ENCODE assay signal across 8 cellular contexts in the genomic region with DNA sequence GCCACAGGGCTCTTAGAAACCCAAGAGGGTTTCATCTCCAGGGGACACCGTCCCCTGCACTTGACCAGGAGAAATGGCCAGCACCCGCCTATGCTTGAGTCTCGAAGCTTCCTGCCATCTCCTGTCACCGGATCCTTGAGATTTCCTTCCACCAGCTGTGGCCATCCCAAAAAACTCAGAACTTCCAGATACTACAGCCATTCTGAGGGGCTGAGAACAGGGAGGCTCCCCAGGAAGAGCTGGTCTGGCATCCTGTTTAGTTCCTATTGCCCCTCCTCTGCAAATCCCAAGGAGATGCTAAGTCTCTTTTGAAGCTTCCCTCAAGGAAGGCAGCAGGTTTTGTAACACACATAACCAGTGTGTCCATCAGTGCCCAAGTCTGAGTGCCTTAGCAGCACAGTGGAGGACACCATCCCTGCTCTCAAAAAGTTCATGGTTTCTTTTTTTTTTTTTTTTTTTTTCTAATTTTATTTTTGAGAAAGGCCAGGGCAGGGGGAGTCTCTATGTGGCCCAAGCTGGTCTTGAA. TPM values are rescaled to one million over a fixed set of nuclear protein-coding genes. Genes with fewer than 3 reads are reported as not detected.
DNase-seq lines count a peak whose midpoint lies in the region; ATAC-seq, FAIRE-seq and TF ChIP-seq lines count a peak whose summit lies in the region.

No MANE protein-coding gene starts in this region.

- peak overlapping the region; percentile 82 for H3K27ac ChIP-seq in keratinocyte (ENCODE audit: control insufficient read depth, insufficient read depth, low read length)
- H3K27ac ChIP-seq in substantia nigra (ENCODE audit: low read depth, low read length, poor library complexity, severe bottlenecking), result peak overlapping the region; percentile 90

- intact Hi-C loops in activated CD4-positive, alpha-beta T cell treated with anti-CD3 and anti-CD28 coated beads for 36 hours (cut with DNase I, micrococcal nuclease), result loop anchor here (5.0 to 10.0 kb wide), 4 partner anchors 410 to 1188 kb away; partner anchors contain the start of genes MFSD11 (in 1 of the 2), SRSF2 (in 1 of the 2) and WBP2 (in 1 of the 2)
- intact Hi-C loops in activated T-helper 2 cell treated with anti-CD3 and anti-CD28 coated beads, Interferon-gamma antibody, Interleukin-2, Interleukin-4, amounts not matched to agents 10 μg/mL and 5 μg/mL and 100 μg/mL, durations not matched to agents 14 hours and 24 hours and 36 hours (cut with micrococcal nuclease), result loop anchor here (5.0 kb wide), 1 partner anchor 485 kb away; the partner anchor contains the start of gene UNK

- H3K4me2 ChIP-seq in keratinocyte (ENCODE audit: control insufficient read depth, extremely low read depth, insufficient read depth, low read depth, low read length), result peak overlapping the region; percentile 89

- H3K9me1 ChIP-seq in keratinocyte (ENCODE audit: control insufficient read depth, extremely low read depth, insufficient read depth, low read length), result peaks cover 2% of the 10 kb centered on the region

- H3K9ac ChIP-seq in keratinocyte (ENCODE audit: control insufficient read depth, extremely low read depth, insufficient read depth, low read length), result peak overlapping the region; percentile 83

- H3K27ac Mint-ChIP-seq in activated CD4-positive, alpha-beta T cell treated with anti-CD3 and anti-CD28 coated beads for 36 hours, result peak overlapping the region; percentile 100
- peak overlapping the region; percentile 96 for H3K27ac Mint-ChIP-seq in activated T-helper 2 cell treated with anti-CD3 and anti-CD28 coated beads, Interferon-gamma antibody, Interleukin-2, Interleukin-4, amounts not matched to agents 10 μg/mL and 5 μg/mL and 100 μg/mL, durations not matched to agents 14 hours and 24 hours and 36 hours

- no peaks in the 10 kb centered on the region for H4K20me1 ChIP-seq in keratinocyte (ENCODE audit: control insufficient read depth, extremely low read depth, insufficient read depth, low read length)

- peaks cover 57% of the 10 kb centered on the region for H3K36me3 Mint-ChIP-seq in activated CD4-positive, alpha-beta T cell treated with anti-CD3 and anti-CD28 coated beads for 36 hours (ENCODE audit: low read depth)
- H3K36me3 Mint-ChIP-seq in activated T-helper 2 cell treated with anti-CD3 and anti-CD28 coated beads, Interferon-gamma antibody, Interleukin-2, Interleukin-4, amounts not matched to agents 10 μg/mL and 5 μg/mL and 100 μg/mL, durations not matched to agents 14 hours and 24 hours and 36 hours (ENCODE audit: low read depth), result peaks cover 48% of the 10 kb centered on the region

- POLR2A ChIA-PET in activated CD4-positive, alpha-beta T cell treated with anti-CD3 and anti-CD28 coated beads for 36 hours (lab: Charles Lee), result interaction anchor here (0.6 to 5.1 kb wide), 15 partner anchors 11 to 466 kb away, joined by 3 to 36 read pairs (median 4); no protein-coding TSS in a partner anchor
- POLR2A ChIA-PET in HEK293T (lab: Yijun Ruan, JAX), result interaction anchor here (0.7 to 2.4 kb wide), 4 partner anchors 13 to 74 kb away, joined by 3 to 14 read pairs (median 6); no protein-coding TSS in a partner anchor

- H3K4me3 ChIP-seq in keratinocyte (ENCODE audit: control insufficient read depth in 2 of 3, extremely low read depth in 1 of 3, insufficient read depth in 2 of 3, low read depth in 1 of 3, low read length in 3 of 3), result peak overlapping the region; percentile 70 to 84 (median 78)

- DNase-seq in activated CD4-positive, alpha-beta T cell treated with anti-CD3 and anti-CD28 coated beads for 36 hours, result peak; percentile 26
- DNase-seq in activated CD4-positive, alpha-beta T cell treated with anti-CD3 and anti-CD28 coated beads for 1 hour, result no peak
- DNase-seq in activated T-helper 2 cell treated with anti-CD3 and anti-CD28 coated beads, Interferon-gamma antibody, Interleukin-2, Interleukin-4, amounts not matched to agents 10 μg/mL and 5 μg/mL and 100 μg/mL, durations not matched to agents 14 hours and 24 hours and 36 hours (ENCODE audit: low spot score), result no peak
- DNase-seq in keratinocyte (ENCODE audit: low read depth, low spot score) (no peak), substantia nigra (lab: John Stamatoyannopoulos, UW) (no peak), HEK293T (ENCODE audit: extremely low spot score) (no peak), SKM-1 (lab: John Stamatoyannopoulos, UW; ENCODE audit: unreplicated experiment) (no peak), GOT3 (lab: John Stamatoyannopoulos, UW) (no peak)

- peaks cover 58% of the 10 kb centered on the region for H3K4me1 Mint-ChIP-seq in activated CD4-positive, alpha-beta T cell treated with anti-CD3 and anti-CD28 coated beads for 36 hours
- H3K4me1 Mint-ChIP-seq in activated T-helper 2 cell treated with anti-CD3 and anti-CD28 coated beads, Interferon-gamma antibody, Interleukin-2, Interleukin-4, amounts not matched to agents 10 μg/mL and 5 μg/mL and 100 μg/mL, durations not matched to agents 14 hours and 24 hours and 36 hours (ENCODE audit: low read depth), result peaks cover 56% of the 10 kb centered on the region

- H3K36me3 ChIP-seq in keratinocyte (ENCODE audit: control insufficient read depth in 2 of 2, extremely low read depth in 1 of 2, insufficient read depth in 2 of 2, low read length in 2 of 2), result peaks cover 6 to 12% of the 10 kb centered on the region in 2 experiments

- no peak for FAIRE-seq in keratinocyte (lab: Jason Lieb, UNC)

- H3K27me3 ChIP-seq in keratinocyte (ENCODE audit: control insufficient read depth, extremely low read depth, insufficient read depth, low read length), result no peaks in the 10 kb centered on the region

- ATAC-seq in activated CD4-positive, alpha-beta T cell treated with anti-CD3 and anti-CD28 coated beads for 36 hours, result no peak

- no peaks in the 10 kb centered on the region for H3K9me3 Mint-ChIP-seq in activated CD4-positive, alpha-beta T cell treated with anti-CD3 and anti-CD28 coated beads for 36 hours (ENCODE audit: low read depth)
- no peaks in the 10 kb centered on the region for H3K9me3 Mint-ChIP-seq in activated T-helper 2 cell treated with anti-CD3 and anti-CD28 coated beads, Interferon-gamma antibody, Interleukin-2, Interleukin-4, amounts not matched to agents 10 μg/mL and 5 μg/mL and 100 μg/mL, durations not matched to agents 14 hours and 24 hours and 36 hours

- H3K27me3 Mint-ChIP-seq in activated CD4-positive, alpha-beta T cell treated with anti-CD3 and anti-CD28 coated beads for 36 hours, result no peaks in the 10 kb centered on the region
- no peaks in the 10 kb centered on the region for H3K27me3 Mint-ChIP-seq in activated T-helper 2 cell treated with anti-CD3 and anti-CD28 coated beads, Interferon-gamma antibody, Interleukin-2, Interleukin-4, amounts not matched to agents 10 μg/mL and 5 μg/mL and 100 μg/mL, durations not matched to agents 14 hours and 24 hours and 36 hours (ENCODE audit: low read depth)

- H3K9me3 ChIP-seq in keratinocyte (ENCODE audit: control insufficient read depth, low read depth, low read length), result no peaks in the 10 kb centered on the region

- dilution Hi-C loops in keratinocyte (cut with MboI; ENCODE audit: extremely low pct_ligation_motif_present, low sequenced_read_pairs), result no loop called here

- TF ChIP-seq CTCF in keratinocyte (optimal IDR thresholded peaks at IDR 0.05 in 1 of 3, IDR thresholded peaks at IDR 0.05 in 1 of 3, conservative IDR thresholded peaks at IDR 0.05 in 1 of 3; ENCODE audit: extremely low read depth in 1 of 3, insufficient read depth in 2 of 3, low read length in 3 of 3), result no peak

- peaks cover 61% of the 10 kb centered on the region for H3K4me1 ChIP-seq in keratinocyte (ENCODE audit: control insufficient read depth, extremely low read depth, insufficient read depth, low read length)

- no peak overlapping the region for H2AFZ ChIP-seq in keratinocyte (ENCODE audit: control insufficient read depth, low read length)

- H3K4me3 Mint-ChIP-seq in activated CD4-positive, alpha-beta T cell treated with anti-CD3 and anti-CD28 coated beads for 36 hours, result peak overlapping the region; percentile 96
- peak overlapping the region; percentile 91 for H3K4me3 Mint-ChIP-seq in activated T-helper 2 cell treated with anti-CD3 and anti-CD28 coated beads, Interferon-gamma antibody, Interleukin-2, Interleukin-4, amounts not matched to agents 10 μg/mL and 5 μg/mL and 100 μg/mL, durations not matched to agents 14 hours and 24 hours and 36 hours (ENCODE audit: low read depth)

- peaks cover 22% of the 10 kb centered on the region for H3K79me2 ChIP-seq in keratinocyte (ENCODE audit: control insufficient read depth, insufficient read depth, low read length)

- CTCF ChIA-PET in activated CD4-positive, alpha-beta T cell treated with anti-CD3 and anti-CD28 coated beads for 36 hours (lab: Charles Lee), result interaction anchor here (0.5 to 1.4 kb wide), 7 partner anchors 10 to 1186 kb away, joined by 3 to 4 read pairs (median 3); no protein-coding TSS in a partner anchor
- CTCF ChIA-PET in HEK293T (lab: Yijun Ruan, JAX), result interaction anchor here (0.6 to 4.1 kb wide), 2 partner anchors 12 to 480 kb away, joined by 4 to 29 read pairs; no protein-coding TSS in a partner anchor

RNA-seq across cellular contexts. Expression of gene UBALD2, which starts 2.0 kb away (rescaled TPM):
- total RNA-seq in activated CD4-positive, alpha-beta T cell treated with anti-CD3 and anti-CD28 coated beads for 36 hours, result 100 to 1,000 TPM; 299 to 639 TPM
- 204 and 212 TPM in 2 replicates for total RNA-seq in activated T-helper 2 cell treated with anti-CD3 and anti-CD28 coated beads, Interferon-gamma antibody, Interleukin-2, Interleukin-4, amounts not matched to agents 10 μg/mL and 5 μg/mL and 100 μg/mL, durations not matched to agents 14 hours and 24 hours and 36 hours
- polyA plus RNA-seq in keratinocyte, result 9.4 to 33.9 TPM (median 28.7 TPM) in 3 replicates
- polyA plus RNA-seq in keratinocyte (2011; ENCODE audit: low read depth), result 6.8 TPM
- 11.8 and 17.0 TPM in 2 replicates for polyA plus RNA-seq in keratinocyte (2011; cell fraction: cytosol; rRNA removed)
- 7.4 and 8.5 TPM in 2 replicates for polyA plus RNA-seq in keratinocyte (2011; cell fraction: nucleus; rRNA removed)
- 23.6 and 57.0 TPM in 2 replicates for polyA plus RNA-seq in keratinocyte (2012; ENCODE audit: low replicate concordance)
- polyA minus RNA-seq in keratinocyte, result 5.9 to 16.6 TPM (median 8.9 TPM) in 3 replicates
- 31.7 TPM for polyA minus RNA-seq in keratinocyte (2011; cell fraction: cytosol; rRNA and poly(A)+ RNA removed)
- polyA minus RNA-seq in keratinocyte (2011; cell fraction: nucleus; rRNA and poly(A)+ RNA removed), result 5.0 and 8.5 TPM in 2 replicates

RNA-seq across cellular contexts. Expression of gene RNF157, which starts 26.8 kb away (rescaled TPM):
- total RNA-seq in activated CD4-positive, alpha-beta T cell treated with anti-CD3 and anti-CD28 coated beads for 36 hours, result 10 to 100 TPM; 24.0 to 39.4 TPM
- 34.3 and 34.9 TPM in 2 replicates for total RNA-seq in activated T-helper 2 cell treated with anti-CD3 and anti-CD28 coated beads, Interferon-gamma antibody, Interleukin-2, Interleukin-4, amounts not matched to agents 10 μg/mL and 5 μg/mL and 100 μg/mL, durations not matched to agents 14 hours and 24 hours and 36 hours
- polyA plus RNA-seq in keratinocyte, result not detected in 3 replicates
- not detected for polyA plus RNA-seq in keratinocyte (2011; ENCODE audit: low read depth)
- polyA plus RNA-seq in keratinocyte (2011; cell fraction: cytosol; rRNA removed), result not detected in 2 replicates
- polyA plus RNA-seq in keratinocyte (2011; cell fraction: nucleus; rRNA removed), result not detected in 2 replicates
- not detected in 2 replicates for polyA plus RNA-seq in keratinocyte (2012; ENCODE audit: low replicate concordance)
- not detected in 3 replicates for polyA minus RNA-seq in keratinocyte
- polyA minus RNA-seq in keratinocyte (2011; cell fraction: cytosol; rRNA and poly(A)+ RNA removed), result not detected
- not detected in 2 replicates for polyA minus RNA-seq in keratinocyte (2011; cell fraction: nucleus; rRNA and poly(A)+ RNA removed)

RNA-seq across cellular contexts. Expression of gene QRICH2, which starts 41.0 kb away (rescaled TPM):
- total RNA-seq in activated CD4-positive, alpha-beta T cell treated with anti-CD3 and anti-CD28 coated beads for 36 hours, result 1 to 10 TPM in 1 of 2 experiments, under 1 TPM in 1; 0.63 to 1.2 TPM
- total RNA-seq in activated T-helper 2 cell treated with anti-CD3 and anti-CD28 coated beads, Interferon-gamma antibody, Interleukin-2, Interleukin-4, amounts not matched to agents 10 μg/mL and 5 μg/mL and 100 μg/mL, durations not matched to agents 14 hours and 24 hours and 36 hours, result 1.7 and 2.1 TPM in 2 replicates
- polyA plus RNA-seq in keratinocyte, result 1.1 to 4.8 TPM (median 1.6 TPM) in 3 replicates
- polyA plus RNA-seq in keratinocyte (2011; ENCODE audit: low read depth), result 2.3 TPM
- polyA plus RNA-seq in keratinocyte (2011; cell fraction: cytosol; rRNA removed), result 0.62 and 1.3 TPM in 2 replicates
- 11.1 and 14.7 TPM in 2 replicates for polyA plus RNA-seq in keratinocyte (2011; cell fraction: nucleus; rRNA removed)
- 1.3 and 2.2 TPM in 2 replicates for polyA plus RNA-seq in keratinocyte (2012; ENCODE audit: low replicate concordance)
- 1.7 to 11.3 TPM (median 9.9 TPM) in 3 replicates for polyA minus RNA-seq in keratinocyte
- polyA minus RNA-seq in keratinocyte (2011; cell fraction: cytosol; rRNA and poly(A)+ RNA removed), result 2.1 TPM
- polyA minus RNA-seq in keratinocyte (2011; cell fraction: nucleus; rRNA and poly(A)+ RNA removed), result 5.6 and 9.3 TPM in 2 replicates
